In genomic region chr20:33663161-33664084, GRCh38 we compare ENCODE assay signal across 8 cellular contexts. TPM values are rescaled to one million over a fixed set of nuclear protein-coding genes. Genes with fewer than 3 reads are reported as not detected.
A peak's percentile ranks its signal among the peaks of the same experiment; 100 is the strongest.
DNase-seq lines count a peak whose midpoint lies in the region; ATAC-seq and TF ChIP-seq lines count a peak whose summit lies in the region.

No MANE protein-coding gene starts in this region.

- intact Hi-C loops in activated CD8-positive, alpha-beta T cell treated with anti-CD3 and anti-CD28 coated beads for 36 hours (cut with micrococcal nuclease): no loop called here
- intact Hi-C loops in lower lobe of right lung (cut with DNase I): no loop called here

- DNase-seq in NCI-H187 (lab: John Stamatoyannopoulos, UW): peak; percentile 39 to 77
- no peak for DNase-seq in NCI-H187 treated with DMSO at 0.1 percent for 48 hours (lab: John Stamatoyannopoulos, UW)
- DNase-seq in NCI-H82 (lab: John Stamatoyannopoulos, UW): peak; percentile 87
- peak; percentile 89 for DNase-seq in activated CD8-positive, alpha-beta T cell treated with anti-CD3 and anti-CD28 coated beads for 36 hours
- DNase-seq in ecto neural progenitor cell (ENCODE audit: low spot score): peak; percentile 88
- peak; percentile 94 for DNase-seq in lower lobe of right lung
- DNase-seq in stimulated activated CD4-positive, alpha-beta T cell treated with anti-CD3 and anti-CD28 coated beads, TNF-alpha, amount 100 ng/mL, for 24 hours (ENCODE audit: low read depth in 3 of 3): peak; percentile 65 to 84 (median 69)

- H3K27ac Mint-ChIP-seq in activated CD8-positive, alpha-beta T cell treated with anti-CD3 and anti-CD28 coated beads for 36 hours: peak overlapping the region; percentile 87

- H3K27ac ChIP-seq in lower lobe of right lung: peak overlapping the region; percentile 88

- H3K36me3 ChIP-seq in lower lobe of right lung: peaks cover 19% of the 10 kb centered on the region

- no peaks in the 10 kb centered on the region for H3K27me3 Mint-ChIP-seq in activated CD8-positive, alpha-beta T cell treated with anti-CD3 and anti-CD28 coated beads for 36 hours

- H3K9me3 ChIP-seq in lower lobe of right lung: no peaks in the 10 kb centered on the region

- CTCF ChIA-PET in activated CD8-positive, alpha-beta T cell treated with anti-CD3 and anti-CD28 coated beads for 36 hours (lab: Charles Lee): interaction anchor here (0.7 to 4.2 kb wide), 4 partner anchors 11 to 215 kb away, joined by 3 to 20 read pairs (median 4); no protein-coding TSS in a partner anchor

- no peaks in the 10 kb centered on the region for H3K9me3 Mint-ChIP-seq in activated CD8-positive, alpha-beta T cell treated with anti-CD3 and anti-CD28 coated beads for 36 hours

- peaks cover 47% of the 10 kb centered on the region for H3K4me1 ChIP-seq in lower lobe of right lung

- H3K36me3 Mint-ChIP-seq in activated CD8-positive, alpha-beta T cell treated with anti-CD3 and anti-CD28 coated beads for 36 hours (ENCODE audit: low read depth): peaks cover 4% of the 10 kb centered on the region

- peaks cover 31% of the 10 kb centered on the region for H3K4me1 Mint-ChIP-seq in activated CD8-positive, alpha-beta T cell treated with anti-CD3 and anti-CD28 coated beads for 36 hours (ENCODE audit: low read depth)

- POLR2A ChIA-PET in activated CD8-positive, alpha-beta T cell treated with anti-CD3 and anti-CD28 coated beads for 36 hours (lab: Charles Lee): interaction anchor here (0.7 to 15.4 kb wide), 7 partner anchors 9 to 219 kb away, joined by 3 to 262 read pairs (median 5); partner anchors contain the start of gene NECAB3

- TF ChIP-seq CTCF in activated CD8-positive, alpha-beta T cell treated with anti-CD3 and anti-CD28 coated beads for 36 hours (IDR thresholded peaks at IDR 0.05): no peak
- no peak for TF ChIP-seq CTCF in lower lobe of right lung (IDR thresholded peaks at IDR 0.05)

- ATAC-seq in HG03432 (IDR thresholded peaks at IDR 0.05; ENCODE audit: unreplicated experiment) (peak; percentile 48), lower lobe of right lung (peak; percentile 77 to 80)
- peak; percentile 71 for ATAC-seq in activated CD8-positive, alpha-beta T cell treated with anti-CD3 and anti-CD28 coated beads for 36 hours

- no peaks in the 10 kb centered on the region for H3K27me3 ChIP-seq in lower lobe of right lung (ENCODE audit: low read depth)

- H3K4me3 Mint-ChIP-seq in activated CD8-positive, alpha-beta T cell treated with anti-CD3 and anti-CD28 coated beads for 36 hours: peak overlapping the region; percentile 67

- H3K4me3 ChIP-seq in lower lobe of right lung: peak overlapping the region; percentile 88

RNA-seq across cellular contexts. Expression of gene C20orf144, which starts 1.3 kb away (rescaled TPM):
- total RNA-seq in activated CD8-positive, alpha-beta T cell treated with anti-CD3 and anti-CD28 coated beads for 36 hours: under 1 TPM; 0.29 to 0.36 TPM
- not detected for total RNA-seq in lower lobe of right lung

RNA-seq across cellular contexts. Expression of gene ACTL10, which starts 3.3 kb away (rescaled TPM):
- 1 to 10 TPM; 2.4 TPM for total RNA-seq in activated CD8-positive, alpha-beta T cell treated with anti-CD3 and anti-CD28 coated beads for 36 hours
- 1.3 TPM for total RNA-seq in lower lobe of right lung

RNA-seq across cellular contexts. Expression of gene NECAB3, which starts 10.8 kb away (rescaled TPM):
- 10 to 100 TPM; 13.7 to 16.0 TPM for total RNA-seq in activated CD8-positive, alpha-beta T cell treated with anti-CD3 and anti-CD28 coated beads for 36 hours
- 60.3 TPM for total RNA-seq in lower lobe of right lung

RNA-seq across cellular contexts. Expression of gene E2F1, which starts 22.8 kb away (rescaled TPM):
- total RNA-seq in activated CD8-positive, alpha-beta T cell treated with anti-CD3 and anti-CD28 coated beads for 36 hours: 10 to 100 TPM; 71.2 to 72.0 TPM
- total RNA-seq in lower lobe of right lung: 3.9 TPM

RNA-seq across cellular contexts. Expression of gene PXMP4, which starts 56.7 kb away (rescaled TPM):
- total RNA-seq in activated CD8-positive, alpha-beta T cell treated with anti-CD3 and anti-CD28 coated beads for 36 hours: 1 to 10 TPM; 6.9 to 7.3 TPM
- 60.5 TPM for total RNA-seq in lower lobe of right lung
